In the genomic region with DNA sequence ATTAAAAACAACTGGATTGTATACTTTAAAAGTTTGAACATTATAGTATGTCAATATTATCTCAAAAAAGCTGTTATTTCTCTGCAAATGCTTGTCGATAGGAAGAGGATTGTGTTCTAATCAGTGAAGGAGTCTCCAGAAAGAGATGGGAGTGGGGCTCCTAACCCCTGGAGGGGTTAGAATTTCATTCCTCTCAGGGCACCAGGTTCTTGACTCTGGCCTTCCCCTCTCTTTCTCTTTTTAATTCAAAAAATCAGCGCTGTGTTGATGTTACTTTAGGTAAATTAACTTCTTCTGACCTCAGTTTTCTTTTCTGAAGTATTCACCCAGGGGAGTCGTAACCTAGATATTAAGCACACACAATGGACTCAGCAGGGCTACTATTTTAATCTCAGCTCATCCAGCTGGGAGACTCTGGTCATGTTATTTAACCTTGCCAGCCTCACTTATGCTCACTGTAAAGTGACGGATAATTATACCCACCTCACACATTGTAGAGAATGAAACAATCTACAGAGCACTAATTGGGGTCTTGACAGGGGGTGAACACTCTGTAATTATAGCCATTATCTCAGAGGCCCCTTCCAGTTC, we compare ENCODE assay signal across 17 cellular contexts.
"Had no signal": no experiment of that assay in that cellular context is flagged by ENCODE, and none has a peak within 500 bp of the region (broad histone marks: within the 10 kb centered on the region; RNA-seq: fewer than 3 reads in every experiment).

No MANE protein-coding gene starts in this region.

- H3K27me3 ChIP-seq: esophagus squamous epithelium, pancreas, thyroid gland had no signal

- H3K27ac Mint-ChIP-seq: activated T-helper 17 cell treated with anti-CD3 and anti-CD28 coated beads, Interleukin-2, amount 50 U/mL, for 72 hours; naive thymus-derived CD4-positive, alpha-beta T cell had no signal

- H3K4me3 ChIP-seq: esophagus squamous epithelium, left lung, pancreas, thyroid gland had no signal

- H3K4me1 ChIP-seq: esophagus squamous epithelium, left lung, pancreas, thyroid gland had no signal

- H3K9me3 ChIP-seq: pancreas, thyroid gland had no signal

- H3K36me3 ChIP-seq: esophagus squamous epithelium, left lung, pancreas, thyroid gland had no signal

- DNase-seq: activated CD4-positive, CD25-positive, alpha-beta regulatory T cell treated with anti-CD3 and anti-CD28 coated beads, Interleukin-2, amount 50 U/mL, for 72 hours; activated naive CD4-positive, alpha-beta T cell treated with Interleukin-2 at 50 U/mL for 16 hours; activated T-cell treated with anti-CD3 and anti-CD28 coated beads for 4 hours; aorta; effector CD8-positive, alpha-beta T cell; esophagus squamous epithelium; glutamatergic neuron; hypothalamus; kidney; left lung; mammary epithelial cell; naive thymus-derived CD4-positive, alpha-beta T cell; pancreas; stimulated activated CD4-positive, alpha-beta T cell treated with anti-CD3 and anti-CD28 coated beads, Interleukin-12 subunit alpha, Interleukin-12 subunit beta, amount 100 ng/mL, for 4 hours; stimulated activated CD4-positive, alpha-beta T cell treated with anti-CD3 and anti-CD28 coated beads, Interleukin-2, amount 100 ng/mL, for 24 hours; thyroid gland had no signal

- H3K4me3 Mint-ChIP-seq: activated T-helper 17 cell treated with anti-CD3 and anti-CD28 coated beads, Interleukin-2, amount 50 U/mL, for 72 hours; naive thymus-derived CD4-positive, alpha-beta T cell had no signal

- ATAC-seq: activated T-helper 17 cell treated with anti-CD3 and anti-CD28 coated beads, Interleukin-2, amount 50 U/mL, for 72 hours; left lung; naive thymus-derived CD4-positive, alpha-beta T cell; pancreas had no signal

- H3K4me1 Mint-ChIP-seq: activated T-helper 17 cell treated with anti-CD3 and anti-CD28 coated beads, Interleukin-2, amount 50 U/mL, for 72 hours; naive thymus-derived CD4-positive, alpha-beta T cell had no signal
